9 cellular contexts compared by ENCODE assay signal in genomic region chr6:46014511-46015118, GRCh38. TPM values are rescaled to one million over a fixed set of nuclear protein-coding genes. Genes with fewer than 3 reads are reported as not detected.
A peak's percentile ranks its signal among the peaks of the same experiment; 100 is the strongest.
DNase-seq lines count a peak whose midpoint lies in the region; ATAC-seq, FAIRE-seq and TF ChIP-seq lines count a peak whose summit lies in the region.
"Had no signal": no experiment of that assay in that cellular context is flagged by ENCODE, and none has a peak within 500 bp of the region (broad histone marks: within the 10 kb centered on the region; RNA-seq: fewer than 3 reads in every experiment).

No MANE protein-coding gene starts in this region.

- intact Hi-C loops in activated CD8-positive, alpha-beta T cell treated with anti-CD3 and anti-CD28 coated beads for 36 hours (cut with micrococcal nuclease): no loop called here
- intact Hi-C loops in left cardiac atrium (cut with DNase I): loop anchor here in 1 of 2 donors (2.0 to 10.0 kb wide), 2 partner anchors 50 to 84 kb away; no protein-coding TSS in a partner anchor

- peak; percentile 57 for FAIRE-seq in HTR-8/SVneo (lab: Jason Lieb, UNC)
- FAIRE-seq: endothelial cell of umbilical vein had no signal

- CTCF ChIA-PET in activated CD8-positive, alpha-beta T cell treated with anti-CD3 and anti-CD28 coated beads for 36 hours (lab: Charles Lee): interaction anchor here (1.1 kb wide), 1 partner anchor 637 kb away, joined by 3 read pairs; the partner anchor contains the start of gene SUPT3H

- no peaks in the 10 kb centered on the region for H3K36me3 Mint-ChIP-seq in activated CD8-positive, alpha-beta T cell treated with anti-CD3 and anti-CD28 coated beads for 36 hours (ENCODE audit: low read depth)

- POLR2A ChIA-PET in activated CD8-positive, alpha-beta T cell treated with anti-CD3 and anti-CD28 coated beads for 36 hours (lab: Charles Lee): no interaction called here

- H3K4me3 Mint-ChIP-seq in activated CD8-positive, alpha-beta T cell treated with anti-CD3 and anti-CD28 coated beads for 36 hours: peak overlapping the region; percentile 71

- no peaks in the 10 kb centered on the region for H3K9me3 Mint-ChIP-seq in activated CD8-positive, alpha-beta T cell treated with anti-CD3 and anti-CD28 coated beads for 36 hours

- TF ChIP-seq CTCF in activated CD8-positive, alpha-beta T cell treated with anti-CD3 and anti-CD28 coated beads for 36 hours (IDR thresholded peaks at IDR 0.05): no peak
- no peak for TF ChIP-seq CTCF in retinal pigment epithelial cell (conservative IDR thresholded peaks at IDR 0.05; ENCODE audit: low read depth, low read length)

- peaks cover 14% of the 10 kb centered on the region for H3K27me3 Mint-ChIP-seq in activated CD8-positive, alpha-beta T cell treated with anti-CD3 and anti-CD28 coated beads for 36 hours

- peak overlapping the region; percentile 45 for H3K27ac Mint-ChIP-seq in activated CD8-positive, alpha-beta T cell treated with anti-CD3 and anti-CD28 coated beads for 36 hours

- ATAC-seq in activated CD8-positive, alpha-beta T cell treated with anti-CD3 and anti-CD28 coated beads for 36 hours: no peak
- ATAC-seq in left cardiac atrium: peak; percentile 30 to 31
- no peak for ATAC-seq in HG03280 (IDR thresholded peaks at IDR 0.05; ENCODE audit: unreplicated experiment)

- H3K4me3 ChIP-seq in retinal pigment epithelial cell (ENCODE audit: low read length): peak overlapping the region; percentile 49

- DNase-seq in HTR-8/SVneo (ENCODE audit: insufficient read length, low spot score): no peak
- peak; percentile 37 for DNase-seq in activated CD8-positive, alpha-beta T cell treated with anti-CD3 and anti-CD28 coated beads for 36 hours
- DNase-seq in left cardiac atrium: peak; percentile 32
- no peak for DNase-seq in retinal pigment epithelial cell (ENCODE audit: low read depth)
- DNase-seq in OCI-M2 (lab: John Stamatoyannopoulos, UW; ENCODE audit: unreplicated experiment): no peak
- no peak for DNase-seq in COLO829 (ENCODE audit: low spot score)
- DNase-seq in SIG-M5 treated with dmso at 0.1 percent for 504 hours (lab: John Stamatoyannopoulos, UW; ENCODE audit: unreplicated experiment): no peak

- peaks cover 57% of the 10 kb centered on the region for H3K4me1 Mint-ChIP-seq in activated CD8-positive, alpha-beta T cell treated with anti-CD3 and anti-CD28 coated beads for 36 hours (ENCODE audit: low read depth)

RNA-seq across cellular contexts. Expression of gene CLIC5, which starts 1.0 kb away (rescaled TPM):
- 1 to 10 TPM; 1.1 TPM for total RNA-seq in activated CD8-positive, alpha-beta T cell treated with anti-CD3 and anti-CD28 coated beads for 36 hours
- 100 to 1,000 TPM in 1 of 2 donors, 10 to 100 TPM in 1; 92.1 to 109 TPM for total RNA-seq in left cardiac atrium

Comparison
In these comparisons a context has a peak if more than half of its experiments do, and no peak if none do; other contexts are left out.
1. DNase-seq: peak in activated CD8-positive, alpha-beta T cell treated with anti-CD3 and anti-CD28 coated beads for 36 hours (single experiment) and left cardiac atrium (single experiment); none in HTR-8/SVneo (single experiment), retinal pigment epithelial cell (single experiment), OCI-M2 (single experiment), COLO829 (single experiment) and SIG-M5 treated with dmso at 0.1 percent for 504 hours (single experiment).
2. ATAC-seq: peak in left cardiac atrium (2 of 2); none in activated CD8-positive, alpha-beta T cell treated with anti-CD3 and anti-CD28 coated beads for 36 hours (single experiment) and HG03280 (single experiment).
3. RNA of gene CLIC5, which starts 1.0 kb away (total RNA-seq): 92.1 to 109 TPM in left cardiac atrium; 1.1 TPM in activated CD8-positive, alpha-beta T cell treated with anti-CD3 and anti-CD28 coated beads for 36 hours; every median in the first group is over 10 times any median in the second.